In genomic region chr9:70053864-70054263, GRCh38 we compare ENCODE assay signal across 10 cellular contexts. TPM values are rescaled to one million over a fixed set of nuclear protein-coding genes. Genes with fewer than 3 reads are reported as not detected.
DNase-seq lines count a peak whose midpoint lies in the region; ATAC-seq and TF ChIP-seq lines count a peak whose summit lies in the region.
"Had no signal": no experiment of that assay in that cellular context is flagged by ENCODE, and none has a peak within 500 bp of the region (broad histone marks: within the 10 kb centered on the region; RNA-seq: fewer than 3 reads in every experiment).

No MANE protein-coding gene starts in this region.

- POLR2A ChIA-PET in PC-9 (lab: Charles Lee; ENCODE audit: unreplicated experiment) = interaction anchor here (0.5 to 0.7 kb wide), 3 partner anchors 202 to 1365 kb away, joined by 3 to 4 read pairs (median 3); no protein-coding TSS in a partner anchor

- CTCF ChIA-PET in PC-9 (lab: Charles Lee) = interaction anchor here (0.6 to 1.5 kb wide), 5 partner anchors 7 to 60 kb away, joined by 3 to 5 read pairs (median 4); no protein-coding TSS in a partner anchor

- WGBS in suprapubic skin = 23% methylated on average over 2 of the region's 2 CpGs

- H3K27ac ChIP-seq in PC-9 = peak overlapping the region; percentile 76
- H3K27ac ChIP-seq in suprapubic skin = peak overlapping the region; percentile 53

- no peak overlapping the region for H2AFZ ChIP-seq in PC-9

- no TSS peak for BruUV-seq in PC-9 (replicated peaks; lab: Mats Ljungman, UMichigan)

- H4K20me1 ChIP-seq in PC-9 (ENCODE audit: insufficient read depth) = no peaks in the 10 kb centered on the region

- no peaks in the 10 kb centered on the region for H3K9me3 Mint-ChIP-seq in natural killer cell treated with Interleukin-12 subunit alpha and Interleukin-12 subunit beta and Interleukin-15 and Interleukin-18, amount 100 ng/mL, for 72 hours

- ATAC-seq in HG03378 (IDR thresholded peaks at IDR 0.05; ENCODE audit: unreplicated experiment) = no peak
- ATAC-seq in natural killer cell treated with Interleukin-12 subunit alpha and Interleukin-12 subunit beta and Interleukin-15 and Interleukin-18, amount 100 ng/mL, for 72 hours = no peak

- no peak overlapping the region for H3K27ac Mint-ChIP-seq in natural killer cell treated with Interleukin-12 subunit alpha and Interleukin-12 subunit beta and Interleukin-15 and Interleukin-18, amount 100 ng/mL, for 72 hours

- no peaks in the 10 kb centered on the region for H3K79me2 ChIP-seq in PC-9 (ENCODE audit: low read depth)

- H3K4me2 ChIP-seq in PC-9 = peak overlapping the region; percentile 69

- peaks cover 7 to 29% of the 10 kb centered on the region in 2 donors for H3K27me3 Mint-ChIP-seq in natural killer cell treated with Interleukin-12 subunit alpha and Interleukin-12 subunit beta and Interleukin-15 and Interleukin-18, amount 100 ng/mL, for 72 hours

- no peak for TF ChIP-seq EP300 in suprapubic skin (IDR thresholded peaks at IDR 0.05)

- H3K4me3 Mint-ChIP-seq in natural killer cell treated with Interleukin-12 subunit alpha and Interleukin-12 subunit beta and Interleukin-15 and Interleukin-18, amount 100 ng/mL, for 72 hours = no peak overlapping the region

- intact Hi-C loops in PC-9 (cut with micrococcal nuclease; ENCODE audit: unreplicated experiment) = loop anchor here (1.0 to 5.0 kb wide), 4 partner anchors 38 to 364 kb away; no protein-coding TSS in a partner anchor

- no peaks in the 10 kb centered on the region for H3K9me2 ChIP-seq in PC-9 (ENCODE audit: insufficient read depth)

- H3K27me3 ChIP-seq in PC-9 (ENCODE audit: insufficient read depth, low read depth) (no peaks in the 10 kb centered on the region), suprapubic skin (no peaks in the 10 kb centered on the region)

- peaks cover 32% of the 10 kb centered on the region for H3F3A ChIP-seq in PC-9 (ENCODE audit: insufficient read depth, low read depth)

- no peak for TF ChIP-seq CTCF in PC-9 (conservative IDR thresholded peaks at IDR 0.05)
- TF ChIP-seq CTCF in fibroblast of pulmonary artery (IDR thresholded peaks at IDR 0.05; ENCODE audit: low read length, missing control alignments) = no peak
- no peak for TF ChIP-seq CTCF in suprapubic skin (IDR thresholded peaks at IDR 0.05)

- peak overlapping the region; percentile 17; the same call in 1 of the 2 replicates for H3K4me3 ChIP-seq in PC-9
- no peak overlapping the region for H3K4me3 ChIP-seq in fibroblast of pulmonary artery (replicated peaks; ENCODE audit: low read depth, low read length)
- no peak overlapping the region for H3K4me3 ChIP-seq in suprapubic skin

- H3K36me3 ChIP-seq in PC-9 (ENCODE audit: low read depth) (no peaks in the 10 kb centered on the region), suprapubic skin (no peaks in the 10 kb centered on the region)

- H3K36me3 Mint-ChIP-seq in natural killer cell treated with Interleukin-12 subunit alpha and Interleukin-12 subunit beta and Interleukin-15 and Interleukin-18, amount 100 ng/mL, for 72 hours = no peaks in the 10 kb centered on the region

- no peaks in the 10 kb centered on the region for H3K9me3 ChIP-seq in PC-9 (ENCODE audit: insufficient read depth, low read depth)
- H3K9me3 ChIP-seq in suprapubic skin = no peaks in the 10 kb centered on the region

- H3K4me1 ChIP-seq in PC-9 (replicated peaks; ENCODE audit: insufficient read depth) (peaks cover 50% of the 10 kb centered on the region), suprapubic skin (peaks cover 67% of the 10 kb centered on the region)

- DNase-seq in HS-27A (ENCODE audit: low read depth) (peak; percentile 35), PC-9 (peak; percentile 77 to 96), fibroblast of pulmonary artery (ENCODE audit: low read depth) (peak; percentile 43), suprapubic skin (ENCODE audit: low spot score in 2 of 2) (no peak), occipital lobe (lab: John Stamatoyannopoulos, UW) (no peak)
- no peak for DNase-seq in NK-92 treated with Interleukin-12 subunit alpha and Interleukin-12 subunit beta, amount 100 ng/mL, for 24 hours (lab: John Stamatoyannopoulos, UW)
- no peak for DNase-seq in natural killer cell treated with Interleukin-12 subunit alpha and Interleukin-12 subunit beta and Interleukin-15 and Interleukin-18, amount 100 ng/mL, for 72 hours (ENCODE audit: low spot score)
- DNase-seq: NCI-H510A treated with DMSO at 0.1 percent for 48 hours, trophoblast cell had no signal

- H3K4me1 Mint-ChIP-seq in natural killer cell treated with Interleukin-12 subunit alpha and Interleukin-12 subunit beta and Interleukin-15 and Interleukin-18, amount 100 ng/mL, for 72 hours (ENCODE audit: low read depth in 2 of 2) = no peaks in the 10 kb centered on the region

- TF ChIP-seq POLR2A in suprapubic skin (IDR thresholded peaks at IDR 0.05) = no peak

RNA-seq across cellular contexts. Expression of gene MAMDC2, which starts 10.2 kb away (rescaled TPM):
- 1.7 and 2.7 TPM in 2 replicates for total RNA-seq in PC-9 (2021)
- 10 to 100 TPM in 2 of 4 donors, 1 to 10 TPM in 2; 4.1 to 17.3 (median 9.3) TPM for total RNA-seq in suprapubic skin
- total RNA-seq in occipital lobe = 3.0 TPM
- not detected for total RNA-seq in natural killer cell treated with Interleukin-12 subunit alpha and Interleukin-12 subunit beta and Interleukin-15 and Interleukin-18, amount 100 ng/mL, for 72 hours

Comparison
In these comparisons a context has a peak if more than half of its experiments do, and no peak if none do; other contexts are left out.
1. DNase-seq: peak in HS-27A (single experiment), PC-9 (2 of 2) and fibroblast of pulmonary artery (single experiment); none in suprapubic skin (0 of 2), occipital lobe (single experiment), NK-92 treated with Interleukin-12 subunit alpha and Interleukin-12 subunit beta, amount 100 ng/mL, for 24 hours (single experiment) and natural killer cell treated with Interleukin-12 subunit alpha and Interleukin-12 subunit beta and Interleukin-15 and Interleukin-18, amount 100 ng/mL, for 72 hours (single experiment).